Comparison of ENCODE assay signal across 1 cellular context in genomic region chr14:59464651-59465569, GRCh38.
TF ChIP-seq lines count a peak whose summit lies in the region.

GPR135 (minus strand) TSS chr14:59465380; CDS start chr14:59465226, 154 bp downstream.

TF ChIP-seq in HepG2, 621 proteins besides CTCF, POLR2A, EP300 and RAD21 (continued from another document and continues in another):
- TF ChIP-seq PAWR (CRISPR knock-in tag; IDR thresholded peaks at IDR 0.05; ENCODE audit: borderline replicate concordance), result 0 out of 2 replicates have a peak, but pooled peaks have one; percentile 48
- no peak for TF ChIP-seq ZNF414 (CRISPR knock-in tag; IDR thresholded peaks at IDR 0.05)
- peak; percentile 46 for TF ChIP-seq PATZ1 (CRISPR knock-in tag; IDR thresholded peaks at IDR 0.05)
- TF ChIP-seq ZNF44 (CRISPR knock-in tag; IDR thresholded peaks at IDR 0.05), result no peak
- no peak for TF ChIP-seq DDIT3 (CRISPR knock-in tag; IDR thresholded peaks at IDR 0.05)
- TF ChIP-seq ZNF343 (CRISPR knock-in tag; IDR thresholded peaks at IDR 0.05), result 0 out of 2 replicates have a peak, but pooled peaks have one; percentile 33
- 0 out of 2 replicates have a peak, but pooled peaks have one; percentile 28 for TF ChIP-seq SAFB2 (CRISPR knock-in tag; IDR thresholded peaks at IDR 0.05; ENCODE audit: borderline replicate concordance, low read depth)
- no peak for TF ChIP-seq THYN1 (CRISPR knock-in tag; IDR thresholded peaks at IDR 0.05; ENCODE audit: borderline replicate concordance, low read depth)
- peak; percentile 16 for TF ChIP-seq SRSF1 (optimal IDR thresholded peaks at IDR 0.05; ENCODE audit: low read depth, low read length)
- no peak for TF ChIP-seq ZNF549 (CRISPR knock-in tag; IDR thresholded peaks at IDR 0.05)
- TF ChIP-seq FOXO4 (CRISPR knock-in tag; conservative IDR thresholded peaks at IDR 0.05), result no peak
- no peak for TF ChIP-seq CREM (IDR thresholded peaks at IDR 0.05)
- TF ChIP-seq CREM (CRISPR knock-in tag; IDR thresholded peaks at IDR 0.05), result no peak
- TF ChIP-seq ATF1 (CRISPR knock-in tag; IDR thresholded peaks at IDR 0.05), result no peak
- no peak for TF ChIP-seq RNF2 (conservative IDR thresholded peaks at IDR 0.05; ENCODE audit: low read depth)
- no peak for TF ChIP-seq ESRRA (CRISPR knock-in tag; IDR thresholded peaks at IDR 0.05; ENCODE audit: low read depth)
- TF ChIP-seq XRCC5 (optimal IDR thresholded peaks at IDR 0.05; ENCODE audit: low read length), result peak; percentile 27
- TF ChIP-seq ZFX (CRISPR knock-in tag; IDR thresholded peaks at IDR 0.05; ENCODE audit: low read depth), result peak; percentile 79
- peak; percentile 27; the same call in 1 of the 2 replicates for TF ChIP-seq HINFP (CRISPR knock-in tag; IDR thresholded peaks at IDR 0.05; ENCODE audit: low read depth)
- TF ChIP-seq RAD51 (IDR thresholded peaks at IDR 0.05; ENCODE audit: borderline replicate concordance), result no peak
- 0 out of 2 replicates have a peak, but pooled peaks have one; percentile 5 for TF ChIP-seq ZNF546 (CRISPR knock-in tag; conservative IDR thresholded peaks at IDR 0.05)
- TF ChIP-seq RFX5 (IDR thresholded peaks at IDR 0.05; ENCODE audit: low read depth, low read length), result no peak
- TF ChIP-seq DMAP1 (CRISPR knock-in tag; IDR thresholded peaks at IDR 0.05), result peak; percentile 22; the same call in 1 of the 2 replicates
- TF ChIP-seq TOPORS (CRISPR knock-in tag; IDR thresholded peaks at IDR 0.05), result no peak
- 0 out of 2 replicates have a peak, but pooled peaks have one; percentile 56 for TF ChIP-seq ZSCAN20 (CRISPR knock-in tag; IDR thresholded peaks at IDR 0.05; ENCODE audit: borderline replicate concordance)
- TF ChIP-seq MIER2 (CRISPR knock-in tag; IDR thresholded peaks at IDR 0.05), result no peak
- TF ChIP-seq GTF3A (CRISPR knock-in tag; conservative IDR thresholded peaks at IDR 0.05), result 0 out of 2 replicates have a peak, but pooled peaks have one; percentile 28
- no peak for TF ChIP-seq PRDM15 (CRISPR knock-in tag; IDR thresholded peaks at IDR 0.05)
- no peak for TF ChIP-seq ZNF839 (CRISPR knock-in tag; IDR thresholded peaks at IDR 0.05; ENCODE audit: borderline replicate concordance)
- no peak for TF ChIP-seq GRHL1 (CRISPR knock-in tag; conservative IDR thresholded peaks at IDR 0.05)
- TF ChIP-seq POGK (CRISPR knock-in tag; conservative IDR thresholded peaks at IDR 0.05), result 0 out of 2 replicates have a peak, but pooled peaks have one; percentile 28
- no peak for TF ChIP-seq NR3C1 (CRISPR knock-in tag; IDR thresholded peaks at IDR 0.05)
- 0 out of 2 replicates have a peak, but pooled peaks have one; percentile 40 for TF ChIP-seq KMT2A (CRISPR knock-in tag; IDR thresholded peaks at IDR 0.05)
- TF ChIP-seq GATAD1 (CRISPR knock-in tag; IDR thresholded peaks at IDR 0.05), result no peak
- TF ChIP-seq ZNF224 (CRISPR knock-in tag; IDR thresholded peaks at IDR 0.05), result no peak
- TF ChIP-seq ZNF451 (CRISPR knock-in tag; IDR thresholded peaks at IDR 0.05), result 0 out of 2 replicates have a peak, but pooled peaks have one; percentile 47
- no peak for TF ChIP-seq MXD1 (CRISPR knock-in tag; IDR thresholded peaks at IDR 0.05)
- no peak for TF ChIP-seq STAT6 (CRISPR knock-in tag; IDR thresholded peaks at IDR 0.05; ENCODE audit: borderline replicate concordance)
- TF ChIP-seq PAX8 (CRISPR knock-in tag; IDR thresholded peaks at IDR 0.05; ENCODE audit: borderline replicate concordance), result 0 out of 2 replicates have a peak, but pooled peaks have one; percentile 15
- no peak for TF ChIP-seq KLF12 (CRISPR knock-in tag; IDR thresholded peaks at IDR 0.05; ENCODE audit: borderline replicate concordance)
- no peak for TF ChIP-seq TBL1XR1 (IDR thresholded peaks at IDR 0.05; ENCODE audit: borderline replicate concordance, low read length, partially characterized antibody)
- TF ChIP-seq EEA1 (CRISPR knock-in tag; IDR thresholded peaks at IDR 0.05; ENCODE audit: borderline replicate concordance), result 0 out of 2 replicates have a peak, but pooled peaks have one; percentile 40
- no peak for TF ChIP-seq SMC3 (IDR thresholded peaks at IDR 0.05; ENCODE audit: low read length)
- TF ChIP-seq TIGD3 (CRISPR knock-in tag; IDR thresholded peaks at IDR 0.05; ENCODE audit: borderline replicate concordance), result no peak
- peak; percentile 77; the same call in 1 of the 2 replicates for TF ChIP-seq ZNF563 (CRISPR knock-in tag; IDR thresholded peaks at IDR 0.05)
